ENCODE assay signal across 17 cellular contexts in the genomic region with DNA sequence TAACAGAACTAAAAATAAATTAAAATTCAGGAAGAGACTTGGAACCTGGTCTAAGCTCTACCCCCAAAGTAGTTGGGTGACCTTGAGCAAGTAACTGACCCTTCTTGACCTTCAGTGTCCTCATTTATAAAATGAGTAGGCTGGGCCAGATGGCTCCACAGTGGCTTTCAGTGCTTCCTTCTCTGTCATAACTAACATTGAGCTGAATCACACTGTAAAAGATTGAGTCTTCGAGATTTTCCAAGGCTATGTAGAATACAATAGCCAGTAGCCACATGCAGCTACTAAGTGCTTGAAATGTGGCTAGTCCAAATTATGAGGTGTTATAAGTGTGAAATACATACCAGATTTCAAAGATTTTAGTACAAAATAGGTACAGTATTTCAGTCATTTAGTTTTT.
DNase-seq lines count a peak whose midpoint lies in the region; ATAC-seq and TF ChIP-seq lines count a peak whose summit lies in the region.
"Had no signal": no experiment of that assay in that cellular context is flagged by ENCODE, and none has a peak within 500 bp of the region (broad histone marks: within the 10 kb centered on the region; RNA-seq: fewer than 3 reads in every experiment).

No MANE protein-coding gene starts in this region.

- H3K4me1 ChIP-seq in PC-3 (ENCODE audit: insufficient read depth, low read length) (peaks cover 40% of the 10 kb centered on the region), colonic mucosa (no peaks in the 10 kb centered on the region)
- H3K4me1 ChIP-seq: SJCRH30 had no signal

- H3K9me3 ChIP-seq in PC-3 (ENCODE audit: low read length): no peaks in the 10 kb centered on the region
- H3K9me3 ChIP-seq in colonic mucosa: no peaks in the 10 kb centered on the region
- H3K9me3 ChIP-seq: SJCRH30 had no signal

- POLR2A ChIA-PET in PC-3 (lab: Charles Lee; ENCODE audit: unreplicated experiment): interaction anchor here (0.7 kb wide), 1 partner anchor 466 kb away, joined by 3 read pairs; no protein-coding TSS in a partner anchor

- no peak overlapping the region for H2AFZ ChIP-seq in PC-3 (ENCODE audit: low read length)
- H2AFZ ChIP-seq: GM23248 had no signal

- H3K79me2 ChIP-seq in PC-3 (ENCODE audit: low read length): no peaks in the 10 kb centered on the region

- H3K27ac ChIP-seq in PC-3 (ENCODE audit: low read length) (peak overlapping the region; percentile 89), colonic mucosa (peak overlapping the region; percentile 48)
- H3K27ac ChIP-seq: GM23248, SJCRH30 had no signal

- DNase-seq in PC-3 (peak; percentile 67), colonic mucosa (no peak), kidney tubule cell (ENCODE audit: low spot score) (peak; percentile 46), MV-4-11 (lab: John Stamatoyannopoulos, UW) (no peak)
- DNase-seq in activated T-cell treated with anti-CD3 and anti-CD28 coated beads, Interleukin-2, amount 50 U/mL, for 4 hours: no peak
- DNase-seq: GDM1, GM23248, HCEC 1CT, NCI-H1417, NCI-H187, NCI-H2107, NCI-H510A, NCI-H774, SJCRH30 had no signal

- CTCF ChIA-PET in PC-3 (lab: Charles Lee): no interaction called here

- H3K4me3 Mint-ChIP-seq in activated T-cell treated with anti-CD3 and anti-CD28 coated beads, Interleukin-2, amount 50 U/mL, for 4 hours: no peak overlapping the region
- H3K4me3 Mint-ChIP-seq: CD14-positive monocyte had no signal

- TF ChIP-seq POLR2A in GM18505 (IDR thresholded peaks at IDR 0.05; ENCODE audit: borderline replicate concordance, extremely low read depth, insufficient read depth, insufficient read length): no peak

- peak overlapping the region; percentile 38 for H3K4me2 ChIP-seq in PC-3 (ENCODE audit: low read length)

- H3K36me3 ChIP-seq in PC-3 (ENCODE audit: low read depth, low read length): no peaks in the 10 kb centered on the region
- no peaks in the 10 kb centered on the region for H3K36me3 ChIP-seq in colonic mucosa
- H3K36me3 ChIP-seq: SJCRH30 had no signal

- ATAC-seq in PC-3 (peak; percentile 52), GM18505 (IDR thresholded peaks at IDR 0.05; ENCODE audit: unreplicated experiment) (no peak), GM19467 (IDR thresholded peaks at IDR 0.05; ENCODE audit: unreplicated experiment) (no peak)
- ATAC-seq in activated T-cell treated with anti-CD3 and anti-CD28 coated beads, Interleukin-2, amount 50 U/mL, for 4 hours: no peak

- TF ChIP-seq CTCF in PC-3 (conservative IDR thresholded peaks at IDR 0.05; ENCODE audit: low read depth, low read length) (no peak), colonic mucosa (IDR thresholded peaks at IDR 0.05) (no peak)

- no TSS peak for BruUV-seq in PC-3 (replicated peaks; lab: Mats Ljungman, UMichigan)

- H3K4me1 Mint-ChIP-seq in activated T-cell treated with anti-CD3 and anti-CD28 coated beads, Interleukin-2, amount 50 U/mL, for 4 hours (ENCODE audit: low read depth): no peaks in the 10 kb centered on the region

- H4K20me1 ChIP-seq in PC-3 (ENCODE audit: low read length): no peaks in the 10 kb centered on the region

- H3K27me3 Mint-ChIP-seq in activated T-cell treated with anti-CD3 and anti-CD28 coated beads, Interleukin-2, amount 50 U/mL, for 4 hours (ENCODE audit: low read depth): peaks cover 14% of the 10 kb centered on the region

- no peaks in the 10 kb centered on the region for H3K9me2 ChIP-seq in PC-3 (replicated peaks; ENCODE audit: low read length)

- H3F3A ChIP-seq in PC-3 (ENCODE audit: low read length, unreplicated experiment): peaks cover 4% of the 10 kb centered on the region

- H3K27me3 ChIP-seq in PC-3 (ENCODE audit: low read length) (no peaks in the 10 kb centered on the region), colonic mucosa (no peaks in the 10 kb centered on the region)
- H3K27me3 ChIP-seq: SJCRH30 had no signal

- H3K4me3 ChIP-seq in PC-3 (ENCODE audit: low read length): no peak overlapping the region
- H3K4me3 ChIP-seq in colonic mucosa: no peak overlapping the region
- H3K4me3 ChIP-seq: GM23248, SJCRH30 had no signal

- no peaks in the 10 kb centered on the region for H3K36me3 Mint-ChIP-seq in activated T-cell treated with anti-CD3 and anti-CD28 coated beads, Interleukin-2, amount 50 U/mL, for 4 hours (ENCODE audit: insufficient read depth)
- H3K36me3 Mint-ChIP-seq: CD14-positive monocyte had no signal

- H3K9ac ChIP-seq in PC-3 (ENCODE audit: low read length) (peak overlapping the region; percentile 22; the same call in 1 of the 2 replicates), colonic mucosa (ENCODE audit: low read depth in 2 of 2, low read length in 2 of 2) (no peak overlapping the region)
- H3K9ac ChIP-seq: GM23248 had no signal

- intact Hi-C loops in PC-3 (cut with micrococcal nuclease): no loop called here
- intact Hi-C loops in colonic mucosa (cut with DNase I): no loop called here

- H3K9me3 Mint-ChIP-seq in activated T-cell treated with anti-CD3 and anti-CD28 coated beads, Interleukin-2, amount 50 U/mL, for 4 hours: no peaks in the 10 kb centered on the region
- H3K9me3 Mint-ChIP-seq: CD14-positive monocyte had no signal

Comparison
In these comparisons a context has a peak if more than half of its experiments do, and no peak if none do; other contexts are left out.
1. DNase-seq: peak in PC-3 (single experiment) and kidney tubule cell (single experiment); none in colonic mucosa (single experiment), activated T-cell treated with anti-CD3 and anti-CD28 coated beads, Interleukin-2, amount 50 U/mL, for 4 hours (single experiment) and MV-4-11 (single experiment).